In the genomic region with DNA sequence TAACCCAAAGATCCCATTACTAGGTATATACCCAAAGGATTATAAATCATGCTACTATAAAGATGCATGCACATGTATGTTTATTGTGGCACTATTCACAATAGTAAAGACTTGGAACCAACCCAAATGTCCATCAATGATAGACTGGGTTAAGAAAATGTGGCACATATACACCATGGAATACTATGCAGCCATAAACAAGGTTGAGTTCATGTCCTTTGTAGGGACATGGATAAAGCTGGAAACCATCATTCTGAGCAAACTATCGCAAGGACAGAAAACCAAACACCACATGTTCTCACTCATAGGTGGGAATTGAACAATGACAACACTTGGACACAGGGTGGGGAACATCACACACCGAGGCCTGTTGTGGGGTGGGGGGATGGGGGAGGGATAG, we compare ENCODE assay signal across 2 cellular contexts. TPM values are rescaled to one million over a fixed set of nuclear protein-coding genes. Genes with fewer than 3 reads are reported as not detected.
"Had no signal": no experiment of that assay in that cellular context is flagged by ENCODE, and none has a peak within 500 bp of the region (broad histone marks: within the 10 kb centered on the region; RNA-seq: fewer than 3 reads in every experiment).

No MANE protein-coding gene starts in this region.

RNA-seq across cellular contexts. Expression of a gene that starts 4.4 kb away (rescaled TPM):
- total RNA-seq: G401, GM12878 had no signal
- polyA plus RNA-seq: GM12878 had no signal

RNA-seq across cellular contexts. Expression of a gene that starts 9.1 kb away (rescaled TPM):
- total RNA-seq: G401, GM12878 had no signal
- polyA plus RNA-seq: GM12878 had no signal

RNA-seq across cellular contexts. Expression of a gene that starts 50.7 kb away (rescaled TPM):
- total RNA-seq: G401, GM12878 had no signal
